ENCODE assay signal across 8 cellular contexts in the genomic region with DNA sequence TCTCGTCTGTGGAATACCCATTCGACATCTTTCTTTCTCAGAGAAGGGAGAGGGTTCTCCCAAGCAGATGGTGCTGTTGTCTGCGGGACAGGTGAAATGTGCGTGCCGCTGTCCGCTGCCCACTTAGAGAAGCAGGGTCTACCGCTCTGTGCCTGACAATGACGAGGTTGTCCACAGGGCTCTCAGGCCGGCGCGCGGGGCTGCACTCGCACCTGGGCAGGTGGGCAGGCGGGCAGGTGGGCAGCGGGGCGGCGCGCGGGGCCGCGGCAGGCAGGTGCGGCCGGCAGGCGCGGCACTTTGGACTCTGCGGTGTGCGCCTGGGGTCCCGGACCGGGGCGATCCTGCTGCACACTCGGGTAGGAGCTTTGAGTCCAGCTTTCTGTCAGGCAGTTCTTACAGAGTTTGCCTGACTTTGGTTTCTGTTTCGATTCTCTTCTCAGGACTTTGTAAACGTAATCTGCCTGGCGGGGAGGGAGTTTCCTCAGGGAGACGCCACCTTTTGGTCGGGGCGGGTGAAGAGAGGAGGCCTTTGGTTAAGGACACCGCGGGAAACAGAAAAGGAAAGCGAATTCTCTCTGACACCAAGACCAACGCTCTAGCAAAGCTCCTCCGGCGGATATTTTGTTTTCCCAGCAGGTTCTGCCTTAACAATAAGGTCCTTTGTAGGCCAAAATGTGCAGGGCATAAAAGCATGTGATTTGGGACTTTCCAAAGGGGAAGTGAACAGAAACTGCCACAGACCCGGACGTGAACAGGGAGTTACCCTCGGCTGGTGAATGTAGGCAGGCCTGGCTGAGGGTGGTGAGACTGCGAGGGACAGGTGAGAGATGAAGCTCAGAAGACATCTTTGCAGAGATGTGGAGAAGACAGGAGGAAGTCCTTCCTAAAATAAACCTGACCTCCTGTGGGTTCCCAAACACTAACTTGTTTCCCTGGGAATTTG. TPM values are rescaled to one million over a fixed set of nuclear protein-coding genes. Genes with fewer than 3 reads are reported as not detected.
DNase-seq lines count a peak whose midpoint lies in the region; ATAC-seq and TF ChIP-seq lines count a peak whose summit lies in the region.

A gene (minus strand): TSS at position 405 of the 943 bp plus-strand sequence. CDS start 377 bp downstream, at position 28.

- peaks cover 51% of the 10 kb centered on the region for H3K4me1 Mint-ChIP-seq in dendritic cell treated with granulocyte-macrophage colony-stimulating factor and Interleukin-4, amounts not matched to agents 40 ng/mL and 50 ng/mL, for 4 days (ENCODE audit: low read depth)

- H3K36me3 Mint-ChIP-seq in dendritic cell treated with granulocyte-macrophage colony-stimulating factor and Interleukin-4, amounts not matched to agents 40 ng/mL and 50 ng/mL, for 4 days (ENCODE audit: low read depth): peaks cover 31% of the 10 kb centered on the region

- H3K36me3 ChIP-seq in left lung: no peaks in the 10 kb centered on the region

- H3K27ac ChIP-seq in left lung: peak within 1 kb of the TSS; percentile 94 to 98

- no peaks in the 10 kb centered on the region for H3K9me3 Mint-ChIP-seq in dendritic cell treated with granulocyte-macrophage colony-stimulating factor and Interleukin-4, amounts not matched to agents 40 ng/mL and 50 ng/mL, for 4 days

- H3K27ac Mint-ChIP-seq in dendritic cell treated with granulocyte-macrophage colony-stimulating factor and Interleukin-4, amounts not matched to agents 40 ng/mL and 50 ng/mL, for 4 days: peak within 1 kb of the TSS; percentile 100

- H3K27me3 Mint-ChIP-seq in dendritic cell treated with granulocyte-macrophage colony-stimulating factor and Interleukin-4, amounts not matched to agents 40 ng/mL and 50 ng/mL, for 4 days: no peaks in the 10 kb centered on the region

- peak within 1 kb of the TSS; percentile 89 for H3K4me3 Mint-ChIP-seq in dendritic cell treated with granulocyte-macrophage colony-stimulating factor and Interleukin-4, amounts not matched to agents 40 ng/mL and 50 ng/mL, for 4 days

- peak; percentile 83 for DNase-seq in AG10803 (ENCODE audit: low read depth)
- peak; percentile 66 for DNase-seq in NCI-H510A treated with DMSO at 0.1 percent for 48 hours (lab: John Stamatoyannopoulos, UW)
- DNase-seq in activated CD4-positive, alpha-beta T cell treated with anti-CD3 and anti-CD28 coated beads, Interleukin-2, amount 50 U/mL, for 24 hours (ENCODE audit: low read depth in 1 of 2, low spot score in 1 of 2): peak; percentile 64 to 70
- DNase-seq in left lung: peak; percentile 88 to 89
- DNase-seq in stimulated activated CD4-positive, alpha-beta T cell treated with anti-CD3 and anti-CD28 coated beads, Interleukin-2, amount 100 ng/mL, for 48 hours: peak; percentile 60 to 61

- peak; percentile 92 for ATAC-seq in GM18907 (IDR thresholded peaks at IDR 0.05; ENCODE audit: unreplicated experiment)
- ATAC-seq in HG03139 (IDR thresholded peaks at IDR 0.05; ENCODE audit: unreplicated experiment): peak; percentile 76
- peak; percentile 93 for ATAC-seq in left lung

- peaks cover 9 to 55% of the 10 kb centered on the region in 2 donors for H3K4me1 ChIP-seq in left lung

- intact Hi-C loops in dendritic cell treated with granulocyte-macrophage colony-stimulating factor and Interleukin-4, amounts not matched to agents 40 ng/mL and 50 ng/mL, for 4 days (cut with micrococcal nuclease): loop anchor here (1.0 to 10.0 kb wide), 2 partner anchors 26 to 344 kb away; a partner anchor contains a TSS
- intact Hi-C loops in left lung (cut with DNase I): no loop called here

- H3K4me3 ChIP-seq in AG10803 (ENCODE audit: low read length) (peak within 1 kb of the TSS; percentile 84), left lung (peak within 1 kb of the TSS; percentile 68 to 92)

- H3K9me3 ChIP-seq in left lung: no peaks in the 10 kb centered on the region

- H3K27me3 ChIP-seq in left lung: no peaks in the 10 kb centered on the region

- TF ChIP-seq CTCF in AG10803 (conservative IDR thresholded peaks at IDR 0.05; ENCODE audit: low read length) (peak; percentile 57), left lung (IDR thresholded peaks at IDR 0.05) (no peak)

RNA-seq across cellular contexts. Expression of the gene that starts here (rescaled TPM):
- total RNA-seq in left lung: 10 to 100 TPM; 26.8 to 33.5 TPM

Comparison
In these comparisons a context has a peak if more than half of its experiments do, and no peak if none do; other contexts are left out.
1. Peak in every context shown above with its lines: DNase-seq, ATAC-seq, H3K4me3 ChIP-seq and H3K27ac ChIP-seq.